Comparison of ENCODE assay signal across 1 cellular context in genomic region chr3:179375091-179375999, GRCh38.
TF ChIP-seq lines count a peak whose summit lies in the region.

No MANE protein-coding gene starts in this region.

TF ChIP-seq in K562, 482 proteins besides CTCF, POLR2A, EP300 and RAD21 (continued from another document and continues in another):
- no peak for TF ChIP-seq RNF219 (CRISPR knock-in tag; IDR thresholded peaks at IDR 0.05)
- no peak for TF ChIP-seq ZC3H4 (CRISPR knock-in tag; IDR thresholded peaks at IDR 0.05; ENCODE audit: borderline replicate concordance)
- no peak for TF ChIP-seq RBM14 (IDR thresholded peaks at IDR 0.05; ENCODE audit: borderline replicate concordance, insufficient read depth, low read depth, low read length)
- 0 out of 2 replicates have a peak, but pooled peaks have one; percentile 28 for TF ChIP-seq ZBTB40 (IDR thresholded peaks at IDR 0.05)
- TF ChIP-seq ZBTB40 (CRISPR knock-in tag; IDR thresholded peaks at IDR 0.05), result no peak
- TF ChIP-seq POLR3G (IDR thresholded peaks at IDR 0.05; ENCODE audit: extremely low read depth, insufficient read length, insufficient replicate concordance), result no peak
- no peak for TF ChIP-seq ZNF583 (CRISPR knock-in tag; IDR thresholded peaks at IDR 0.05)
- TF ChIP-seq ZNF778 (CRISPR knock-in tag; IDR thresholded peaks at IDR 0.05), result no peak
- no peak for TF ChIP-seq USF2 (CRISPR knock-in tag; IDR thresholded peaks at IDR 0.05)
- TF ChIP-seq POLR2AphosphoS2 (IDR thresholded peaks at IDR 0.05; ENCODE audit: low read length), result no peak
- TF ChIP-seq STAG1 (CRISPR knock-in tag; IDR thresholded peaks at IDR 0.05; ENCODE audit: borderline replicate concordance), result no peak
- no peak for TF ChIP-seq NFE2 (IDR thresholded peaks at IDR 0.05; ENCODE audit: low read depth)
- no peak for TF ChIP-seq ZBED1 (IDR thresholded peaks at IDR 0.05)
- TF ChIP-seq MLX (CRISPR knock-in tag; conservative IDR thresholded peaks at IDR 0.05), result no peak
- TF ChIP-seq CREB1 (IDR thresholded peaks at IDR 0.05), result peak; percentile 79; the same call in 1 of the 2 replicates
- no peak for TF ChIP-seq CREB1 (CRISPR knock-in tag; IDR thresholded peaks at IDR 0.05)
- no peak for TF ChIP-seq DDX20 (tag; IDR thresholded peaks at IDR 0.05; ENCODE audit: low read depth)
- TF ChIP-seq ZNF77 (CRISPR knock-in tag; IDR thresholded peaks at IDR 0.05), result no peak
- no peak for TF ChIP-seq DLX4 (CRISPR knock-in tag; IDR thresholded peaks at IDR 0.05)
- TF ChIP-seq ZNF41 (CRISPR knock-in tag; conservative IDR thresholded peaks at IDR 0.05), result no peak
- no peak for TF ChIP-seq E2F8 (IDR thresholded peaks at IDR 0.05; ENCODE audit: low read depth, partially characterized antibody)
- TF ChIP-seq ZNF507 (tag; conservative IDR thresholded peaks at IDR 0.05), result no peak
- no peak for TF ChIP-seq HDAC8 (tag; IDR thresholded peaks at IDR 0.05)
- TF ChIP-seq JUN (IDR thresholded peaks at IDR 0.05; ENCODE audit: borderline replicate concordance, low read depth, low read length), result 0 out of 2 replicates have a peak, but pooled peaks have one; percentile 56
- no peak for TF ChIP-seq JUN (CRISPR knock-in tag; IDR thresholded peaks at IDR 0.05; ENCODE audit: borderline replicate concordance)
- no peak for TF ChIP-seq GTF2E2 (tag; IDR thresholded peaks at IDR 0.05)
- no peak for TF ChIP-seq CBX5 (IDR thresholded peaks at IDR 0.05; ENCODE audit: borderline replicate concordance, low read depth)
- TF ChIP-seq SNAPC5 (CRISPR knock-in tag; IDR thresholded peaks at IDR 0.05), result no peak
- no peak for TF ChIP-seq TSC22D4 (tag; IDR thresholded peaks at IDR 0.05)
- no peak for TF ChIP-seq SLC30A9 (CRISPR knock-in tag; IDR thresholded peaks at IDR 0.05)
- no peak for TF ChIP-seq IFI16 (CRISPR knock-in tag; IDR thresholded peaks at IDR 0.05)
- TF ChIP-seq CREB3L1 (IDR thresholded peaks at IDR 0.05; ENCODE audit: borderline replicate concordance, low read depth), result no peak
- TF ChIP-seq ASH1L (IDR thresholded peaks at IDR 0.05; ENCODE audit: borderline replicate concordance, low read depth, partially characterized antibody), result no peak
- no peak for TF ChIP-seq BCLAF1 (IDR thresholded peaks at IDR 0.05; ENCODE audit: borderline replicate concordance in 1 of 2, control insufficient read depth in 1 of 2, low read depth in 2 of 2, low read length in 1 of 2)
- peak; percentile 27; the same call in 1 of the 2 replicates for TF ChIP-seq ZBTB33 (CRISPR knock-in tag; IDR thresholded peaks at IDR 0.05)
- TF ChIP-seq ZNF311 (CRISPR knock-in tag; IDR thresholded peaks at IDR 0.05), result peak; percentile 48; the same call in 1 of the 2 replicates
- TF ChIP-seq KLF16 (IDR thresholded peaks at IDR 0.05), result peak; percentile 93
